ENCODE assay signal across 13 cellular contexts in the genomic region with DNA sequence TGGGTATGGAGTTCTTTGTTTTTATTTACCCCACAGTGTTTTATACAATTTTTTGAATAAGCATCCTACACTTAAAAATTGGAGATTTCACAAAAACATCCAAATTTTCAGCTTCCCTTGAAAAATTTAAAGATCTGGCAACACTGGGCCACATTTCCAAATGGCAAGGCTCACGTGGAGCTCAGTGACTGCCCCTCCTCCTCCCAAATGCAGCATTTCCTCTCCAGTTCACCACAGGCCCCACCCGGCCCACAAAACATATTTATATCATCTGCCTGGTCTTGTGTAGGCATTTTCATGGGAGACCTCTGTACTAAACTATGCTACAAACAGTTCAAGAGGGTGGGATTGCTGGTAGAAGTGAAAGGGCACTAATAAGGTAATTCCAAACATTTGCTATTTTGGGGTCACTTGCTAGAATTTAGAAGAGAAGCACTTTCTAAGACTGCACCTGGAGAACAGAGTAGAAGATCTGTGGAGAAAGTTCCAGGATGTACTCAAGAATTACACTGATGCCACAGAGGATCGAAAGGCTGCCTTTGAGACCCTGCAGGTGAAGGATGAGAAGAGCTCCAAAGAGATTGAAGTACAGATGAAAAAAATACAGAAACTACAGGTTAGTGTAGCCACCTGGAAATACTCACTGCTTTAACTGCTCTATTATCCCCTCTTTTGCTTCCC. TPM values are rescaled to one million over a fixed set of nuclear protein-coding genes. Genes with fewer than 3 reads are reported as not detected.
DNase-seq lines count a peak whose midpoint lies in the region; ATAC-seq and TF ChIP-seq lines count a peak whose summit lies in the region.
"Had no signal": no experiment of that assay in that cellular context is flagged by ENCODE, and none has a peak within 500 bp of the region (broad histone marks: within the 10 kb centered on the region; RNA-seq: fewer than 3 reads in every experiment).

No MANE protein-coding gene starts in this region.

- H3K4me2 ChIP-seq in PC-3 (ENCODE audit: low read length) = no peak overlapping the region

- peaks cover 36% of the 10 kb centered on the region for H3K4me1 Mint-ChIP-seq in activated T-helper 1 cell treated with anti-CD3 and anti-CD28 coated beads, Interleukin-12 subunit alpha, Interleukin-12 subunit beta, Interleukin-2, Interleukin-4 antibody, amounts not matched to agents 30 ng/mL and 10 ng/mL and 1 ng/mL, durations not matched to agents 14 hours and 24 hours and 36 hours (ENCODE audit: low read depth)
- peaks cover 31 to 35% of the 10 kb centered on the region in 2 donors for H3K4me1 Mint-ChIP-seq in natural killer cell treated with Interleukin-12 subunit alpha and Interleukin-12 subunit beta and Interleukin-15 and Interleukin-18, amount 100 ng/mL, for 72 hours (ENCODE audit: low read depth in 2 of 2)
- H3K4me1 Mint-ChIP-seq: nephron had no signal

- no peaks in the 10 kb centered on the region for H3K27me3 Mint-ChIP-seq in activated T-helper 1 cell treated with anti-CD3 and anti-CD28 coated beads, Interleukin-12 subunit alpha, Interleukin-12 subunit beta, Interleukin-2, Interleukin-4 antibody, amounts not matched to agents 30 ng/mL and 10 ng/mL and 1 ng/mL, durations not matched to agents 14 hours and 24 hours and 36 hours (ENCODE audit: insufficient read depth)
- H3K27me3 Mint-ChIP-seq in natural killer cell treated with Interleukin-12 subunit alpha and Interleukin-12 subunit beta and Interleukin-15 and Interleukin-18, amount 100 ng/mL, for 72 hours = no peaks in the 10 kb centered on the region

- no peaks in the 10 kb centered on the region for H3K79me2 ChIP-seq in PC-3 (ENCODE audit: low read length)

- H2AFZ ChIP-seq in PC-3 (ENCODE audit: low read length) = no peak overlapping the region

- H3K27me3 ChIP-seq in PC-3 (ENCODE audit: low read length) = no peaks in the 10 kb centered on the region
- H3K27me3 ChIP-seq: tibial nerve had no signal

- ATAC-seq in PC-3 (peak; percentile 29; the same call in 1 of the 2 replicates), GM18520 (IDR thresholded peaks at IDR 0.05; ENCODE audit: unreplicated experiment) (no peak)
- ATAC-seq in natural killer cell treated with Interleukin-12 subunit alpha and Interleukin-12 subunit beta and Interleukin-15 and Interleukin-18, amount 100 ng/mL, for 72 hours = peak in 1 of 2 donors; percentile 53

- no peak overlapping the region for H3K4me3 ChIP-seq in PC-3 (ENCODE audit: low read length)
- H3K4me3 ChIP-seq: tibial nerve had no signal

- no peaks in the 10 kb centered on the region for H3K9me2 ChIP-seq in PC-3 (replicated peaks; ENCODE audit: low read length)

- H4K20me1 ChIP-seq in PC-3 (ENCODE audit: low read length) = no peaks in the 10 kb centered on the region

- no TSS peak for BruUV-seq in PC-3 (replicated peaks; lab: Mats Ljungman, UMichigan)

- H3K4me1 ChIP-seq in PC-3 (ENCODE audit: insufficient read depth, low read length) = no peaks in the 10 kb centered on the region
- H3K4me1 ChIP-seq: tibial nerve had no signal

- intact Hi-C loops in PC-3 (cut with micrococcal nuclease) = no loop called here
- intact Hi-C loops in activated T-helper 1 cell treated with anti-CD3 and anti-CD28 coated beads, Interleukin-12 subunit alpha, Interleukin-12 subunit beta, Interleukin-2, Interleukin-4 antibody, amounts not matched to agents 30 ng/mL and 10 ng/mL and 1 ng/mL, durations not matched to agents 14 hours and 24 hours and 36 hours (cut with micrococcal nuclease) = no loop called here

- H3K9me3 ChIP-seq in PC-3 (ENCODE audit: low read length) = no peaks in the 10 kb centered on the region
- H3K9me3 ChIP-seq: tibial nerve had no signal

- peak overlapping the region; percentile 79 for H3K4me3 Mint-ChIP-seq in activated T-helper 1 cell treated with anti-CD3 and anti-CD28 coated beads, Interleukin-12 subunit alpha, Interleukin-12 subunit beta, Interleukin-2, Interleukin-4 antibody, amounts not matched to agents 30 ng/mL and 10 ng/mL and 1 ng/mL, durations not matched to agents 14 hours and 24 hours and 36 hours
- H3K4me3 Mint-ChIP-seq in natural killer cell treated with Interleukin-12 subunit alpha and Interleukin-12 subunit beta and Interleukin-15 and Interleukin-18, amount 100 ng/mL, for 72 hours = peak overlapping the region; percentile 78
- H3K4me3 Mint-ChIP-seq: nephron had no signal

- H3K9ac ChIP-seq in PC-3 (ENCODE audit: low read length) = no peak overlapping the region

- peaks cover 20% of the 10 kb centered on the region for H3K36me3 Mint-ChIP-seq in activated T-helper 1 cell treated with anti-CD3 and anti-CD28 coated beads, Interleukin-12 subunit alpha, Interleukin-12 subunit beta, Interleukin-2, Interleukin-4 antibody, amounts not matched to agents 30 ng/mL and 10 ng/mL and 1 ng/mL, durations not matched to agents 14 hours and 24 hours and 36 hours (ENCODE audit: low read depth)
- H3K36me3 Mint-ChIP-seq in natural killer cell treated with Interleukin-12 subunit alpha and Interleukin-12 subunit beta and Interleukin-15 and Interleukin-18, amount 100 ng/mL, for 72 hours = peaks cover 7% of the 10 kb centered on the region

- H3K27ac ChIP-seq in PC-3 (ENCODE audit: low read length) = no peak overlapping the region
- H3K27ac ChIP-seq: tibial nerve had no signal

- peaks cover 3% of the 10 kb centered on the region; the same call in 1 of the 2 replicates for H3K36me3 ChIP-seq in PC-3 (ENCODE audit: low read depth, low read length)

- no peaks in the 10 kb centered on the region for H3F3A ChIP-seq in PC-3 (ENCODE audit: low read length, unreplicated experiment)

- CTCF ChIA-PET in PC-3 (lab: Charles Lee) = interaction anchor here (0.9 kb wide), 1 partner anchor 61 kb away, joined by 3 read pairs; no protein-coding TSS in a partner anchor

- H3K9me3 Mint-ChIP-seq in activated T-helper 1 cell treated with anti-CD3 and anti-CD28 coated beads, Interleukin-12 subunit alpha, Interleukin-12 subunit beta, Interleukin-2, Interleukin-4 antibody, amounts not matched to agents 30 ng/mL and 10 ng/mL and 1 ng/mL, durations not matched to agents 14 hours and 24 hours and 36 hours = no peaks in the 10 kb centered on the region
- no peaks in the 10 kb centered on the region for H3K9me3 Mint-ChIP-seq in natural killer cell treated with Interleukin-12 subunit alpha and Interleukin-12 subunit beta and Interleukin-15 and Interleukin-18, amount 100 ng/mL, for 72 hours
- H3K9me3 Mint-ChIP-seq: nephron had no signal

- no peak for TF ChIP-seq CTCF in PC-3 (conservative IDR thresholded peaks at IDR 0.05; ENCODE audit: low read depth, low read length)

- peak overlapping the region; percentile 62 for H3K27ac Mint-ChIP-seq in activated T-helper 1 cell treated with anti-CD3 and anti-CD28 coated beads, Interleukin-12 subunit alpha, Interleukin-12 subunit beta, Interleukin-2, Interleukin-4 antibody, amounts not matched to agents 30 ng/mL and 10 ng/mL and 1 ng/mL, durations not matched to agents 14 hours and 24 hours and 36 hours
- H3K27ac Mint-ChIP-seq in natural killer cell treated with Interleukin-12 subunit alpha and Interleukin-12 subunit beta and Interleukin-15 and Interleukin-18, amount 100 ng/mL, for 72 hours = peak overlapping the region; percentile 78 to 88
- H3K27ac Mint-ChIP-seq: nephron had no signal

- peak; percentile 20 for DNase-seq in GDM1 (lab: John Stamatoyannopoulos, UW)
- DNase-seq in PC-3 = no peak
- peak; percentile 16 for DNase-seq in activated T-helper 1 cell treated with anti-CD3 and anti-CD28 coated beads, Interleukin-12 subunit alpha, Interleukin-12 subunit beta, Interleukin-2, Interleukin-4 antibody, amounts not matched to agents 30 ng/mL and 10 ng/mL and 1 ng/mL, durations not matched to agents 14 hours and 24 hours and 36 hours (ENCODE audit: low spot score)
- DNase-seq in natural killer cell treated with Interleukin-12 subunit alpha and Interleukin-12 subunit beta and Interleukin-15 and Interleukin-18, amount 100 ng/mL, for 72 hours (ENCODE audit: low spot score) = no peak
- DNase-seq in SW480 (ENCODE audit: low spot score) = no peak
- DNase-seq in NCI-H1436 (lab: John Stamatoyannopoulos, UW) = no peak
- no peak for DNase-seq in DMS153 treated with DMSO at 0.1 percent for 48 hours (lab: John Stamatoyannopoulos, UW; ENCODE audit: unreplicated experiment)
- DNase-seq: DMS 273 treated with DMSO at 0.1 percent for 48 hours, H7, NCI-H2029 had no signal

- POLR2A ChIA-PET in PC-3 (lab: Charles Lee; ENCODE audit: unreplicated experiment) = interaction anchor here (0.5 kb wide), 1 partner anchor 66 kb away, joined by 7 read pairs; a partner anchor contains a TSS

RNA-seq across cellular contexts. Expression of a gene that starts 7.3 kb away (rescaled TPM):
- 9.7 and 16.4 TPM in 2 replicates for total RNA-seq in PC-3 (2014; rRNA removed)
- 62.7 and 67.9 TPM in 2 replicates for total RNA-seq in activated T-helper 1 cell treated with anti-CD3 and anti-CD28 coated beads, Interleukin-12 subunit alpha, Interleukin-12 subunit beta, Interleukin-2, Interleukin-4 antibody, amounts not matched to agents 30 ng/mL and 10 ng/mL and 1 ng/mL, durations not matched to agents 14 hours and 24 hours and 36 hours
- total RNA-seq in natural killer cell treated with Interleukin-12 subunit alpha and Interleukin-12 subunit beta and Interleukin-15 and Interleukin-18, amount 100 ng/mL, for 72 hours = 100 to 1,000 TPM; 101 to 112 TPM

RNA-seq across cellular contexts. Expression of a gene that starts 39.3 kb away (rescaled TPM):
- 85.5 and 93.0 TPM in 2 replicates for total RNA-seq in PC-3 (2014; rRNA removed)
- 116 and 117 TPM in 2 replicates for total RNA-seq in activated T-helper 1 cell treated with anti-CD3 and anti-CD28 coated beads, Interleukin-12 subunit alpha, Interleukin-12 subunit beta, Interleukin-2, Interleukin-4 antibody, amounts not matched to agents 30 ng/mL and 10 ng/mL and 1 ng/mL, durations not matched to agents 14 hours and 24 hours and 36 hours
- total RNA-seq in natural killer cell treated with Interleukin-12 subunit alpha and Interleukin-12 subunit beta and Interleukin-15 and Interleukin-18, amount 100 ng/mL, for 72 hours = 100 to 1,000 TPM; 125 to 156 TPM

RNA-seq across cellular contexts. Expression of a gene that starts 52.3 kb away (rescaled TPM):
- total RNA-seq in PC-3 (2014; rRNA removed) = 7.6 and 8.3 TPM in 2 replicates
- total RNA-seq in activated T-helper 1 cell treated with anti-CD3 and anti-CD28 coated beads, Interleukin-12 subunit alpha, Interleukin-12 subunit beta, Interleukin-2, Interleukin-4 antibody, amounts not matched to agents 30 ng/mL and 10 ng/mL and 1 ng/mL, durations not matched to agents 14 hours and 24 hours and 36 hours = 7.9 and 9.3 TPM in 2 replicates
- 1 to 10 TPM; 3.4 to 3.7 TPM for total RNA-seq in natural killer cell treated with Interleukin-12 subunit alpha and Interleukin-12 subunit beta and Interleukin-15 and Interleukin-18, amount 100 ng/mL, for 72 hours

RNA-seq across cellular contexts. Expression of a gene that starts 53.5 kb away (rescaled TPM):
- total RNA-seq in PC-3 (2014; rRNA removed) = 3.7 and 7.4 TPM in 2 replicates
- 0.13 and 0.37 TPM in 2 replicates for total RNA-seq in activated T-helper 1 cell treated with anti-CD3 and anti-CD28 coated beads, Interleukin-12 subunit alpha, Interleukin-12 subunit beta, Interleukin-2, Interleukin-4 antibody, amounts not matched to agents 30 ng/mL and 10 ng/mL and 1 ng/mL, durations not matched to agents 14 hours and 24 hours and 36 hours
- under 1 TPM in 1 of 2 donors, not detected in 1; 0.50 TPM for total RNA-seq in natural killer cell treated with Interleukin-12 subunit alpha and Interleukin-12 subunit beta and Interleukin-15 and Interleukin-18, amount 100 ng/mL, for 72 hours

Comparison
In these comparisons a context has a peak if more than half of its experiments do, and no peak if none do; other contexts are left out.
1. DNase-seq: peak in GDM1 (single experiment) and activated T-helper 1 cell treated with anti-CD3 and anti-CD28 coated beads, Interleukin-12 subunit alpha, Interleukin-12 subunit beta, Interleukin-2, Interleukin-4 antibody, amounts not matched to agents 30 ng/mL and 10 ng/mL and 1 ng/mL, durations not matched to agents 14 hours and 24 hours and 36 hours (single experiment); none in PC-3 (single experiment), natural killer cell treated with Interleukin-12 subunit alpha and Interleukin-12 subunit beta and Interleukin-15 and Interleukin-18, amount 100 ng/mL, for 72 hours (single experiment), SW480 (single experiment), NCI-H1436 (single experiment) and DMS153 treated with DMSO at 0.1 percent for 48 hours (single experiment).